8 cellular contexts compared by ENCODE assay signal in genomic region chr17:30290696-30291570, GRCh38. TPM values are rescaled to one million over a fixed set of nuclear protein-coding genes. Genes with fewer than 3 reads are reported as not detected.
DNase-seq lines count a peak whose midpoint lies in the region; ATAC-seq and TF ChIP-seq lines count a peak whose summit lies in the region.

No MANE protein-coding gene starts in this region.

- peaks cover 24% of the 10 kb centered on the region for H3K36me3 Mint-ChIP-seq in endodermal cell (ENCODE audit: low read depth)

- H3K27me3 ChIP-seq in endodermal cell (ENCODE audit: control insufficient read depth, insufficient read depth, low read length, poor library complexity, severe bottlenecking) (peaks cover 6% of the 10 kb centered on the region), stomach smooth muscle (ENCODE audit: control insufficient read depth in 1 of 2, insufficient read depth in 2 of 2, low read length in 2 of 2) (no peaks in the 10 kb centered on the region)

- H3K27me3 Mint-ChIP-seq in endodermal cell (ENCODE audit: insufficient read depth): peaks cover 5% of the 10 kb centered on the region

- H3K4me3 Mint-ChIP-seq in endodermal cell: peak overlapping the region; percentile 90

- H3K27ac ChIP-seq in endodermal cell (ENCODE audit: low read depth, low read length) (peak overlapping the region; percentile 34), stomach smooth muscle (ENCODE audit: low read length) (no peak overlapping the region)

- peak overlapping the region; percentile 94 for H3K27ac Mint-ChIP-seq in endodermal cell

- H3K4me1 ChIP-seq in endodermal cell (ENCODE audit: control insufficient read depth, insufficient read depth, low read length) (peaks cover 4% of the 10 kb centered on the region), mucosa of descending colon (ENCODE audit: low read depth) (peaks cover 2% of the 10 kb centered on the region), stomach smooth muscle (ENCODE audit: control insufficient read depth, insufficient read depth, low read length) (peaks cover 7% of the 10 kb centered on the region)

- 10 to 11% methylated on average over 18 to 22 of the region's 22 CpGs for WGBS in endodermal cell (ENCODE audit: insufficient coverage in 1 of 2, insufficient read length in 1 of 2), 2 experiments

- no peaks in the 10 kb centered on the region for H3K9me3 ChIP-seq in endodermal cell (ENCODE audit: control insufficient read depth, low read length)
- no peaks in the 10 kb centered on the region for H3K9me3 ChIP-seq in mucosa of descending colon
- H3K9me3 ChIP-seq in stomach smooth muscle (ENCODE audit: control insufficient read depth in 2 of 2, low read length in 2 of 2): no peaks in the 10 kb centered on the region

- DNase-seq in DMS 273 (lab: John Stamatoyannopoulos, UW; ENCODE audit: unreplicated experiment): peak; percentile 85
- peak; percentile 51 for DNase-seq in NCI-H1105 treated with DMSO at 0.1 percent for 48 hours (lab: John Stamatoyannopoulos, UW)
- DNase-seq in activated CD4-positive, alpha-beta T cell treated with anti-CD3 and anti-CD28 coated beads, Interleukin-2, amount 50 U/mL, for 1 hour: peak; percentile 18
- peak; percentile 85 for DNase-seq in endodermal cell
- peak; percentile 62 to 68 (median 68) for DNase-seq in mucosa of descending colon

- H3K4me3 ChIP-seq in endodermal cell (ENCODE audit: low read length) (peak overlapping the region; percentile 91), mucosa of descending colon (peak overlapping the region; percentile 91), stomach smooth muscle (ENCODE audit: low read length in 2 of 2) (peak overlapping the region; percentile 90 to 94)

- ATAC-seq in GM21526 (IDR thresholded peaks at IDR 0.05; ENCODE audit: low FRiP score, unreplicated experiment) (peak; percentile 43), mucosa of descending colon (peak; percentile 77), GM21717 (IDR thresholded peaks at IDR 0.05; ENCODE audit: unreplicated experiment) (no peak)

- peaks cover 11% of the 10 kb centered on the region for H3K4me1 Mint-ChIP-seq in endodermal cell

- TF ChIP-seq CTCF in endodermal cell (conservative IDR thresholded peaks at IDR 0.05) (no peak), mucosa of descending colon (IDR thresholded peaks at IDR 0.05) (no peak)

- H3K9ac ChIP-seq in endodermal cell (ENCODE audit: extremely low read depth, low read length, poor library complexity, severe bottlenecking) (peak overlapping the region; percentile 73), stomach smooth muscle (ENCODE audit: low read length in 2 of 2) (peak overlapping the region; percentile 72 to 86)

- intact Hi-C loops in mucosa of descending colon (cut with DNase I, micrococcal nuclease): no loop called here

- H3K36me3 ChIP-seq in endodermal cell (ENCODE audit: control insufficient read depth, insufficient read depth, low read length): peaks cover 36% of the 10 kb centered on the region
- no peaks in the 10 kb centered on the region for H3K36me3 ChIP-seq in mucosa of descending colon (ENCODE audit: low read depth)
- peaks cover 8 to 15% of the 10 kb centered on the region in 2 donors for H3K36me3 ChIP-seq in stomach smooth muscle (ENCODE audit: control insufficient read depth in 2 of 2, insufficient read depth in 2 of 2, low read length in 2 of 2)

- H3K9me3 Mint-ChIP-seq in endodermal cell: no peaks in the 10 kb centered on the region

RNA-seq across cellular contexts. Expression of gene BLMH, which starts 0.8 kb away (rescaled TPM):
- 10 to 100 TPM; 84.7 to 92.0 TPM for total RNA-seq in endodermal cell
- 65.9 TPM for polyA plus RNA-seq in endodermal cell (2013, experiment 1 of 2)
- 59.6 TPM for polyA plus RNA-seq in endodermal cell (2013, experiment 2 of 2)
- total RNA-seq in mucosa of descending colon: 10 to 100 TPM; 18.1 to 31.9 (median 22.0) TPM

RNA-seq across cellular contexts. Expression of gene TMIGD1, which starts 42.9 kb away (rescaled TPM):
- not detected for total RNA-seq in endodermal cell
- not detected for polyA plus RNA-seq in endodermal cell (2013, experiment 1 of 2)
- polyA plus RNA-seq in endodermal cell (2013, experiment 2 of 2): not detected
- 100 to 1,000 TPM; 102 to 288 (median 119) TPM for total RNA-seq in mucosa of descending colon

RNA-seq across cellular contexts. Expression of gene SLC6A4, which starts 55.4 kb away (rescaled TPM):
- total RNA-seq in endodermal cell (1 to 10 TPM in 1 of 2 donors, under 1 TPM in 1; 0.38 to 1.8 TPM), mucosa of descending colon (1 to 10 TPM in 2 of 3 donors, under 1 TPM in 1; 0.32 to 1.8 (median 1.2) TPM)
- polyA plus RNA-seq in endodermal cell (2013, experiment 1 of 2): not detected
- not detected for polyA plus RNA-seq in endodermal cell (2013, experiment 2 of 2)

Comparison
In these comparisons a context has a peak if more than half of its experiments do, and no peak if none do; other contexts are left out.
1. DNase-seq: peak in every context shown above with its lines; median percentile 85 in DMS 273; 85 in endodermal cell; 68 in mucosa of descending colon; 51 in NCI-H1105 treated with DMSO at 0.1 percent for 48 hours; 18 in activated CD4-positive, alpha-beta T cell treated with anti-CD3 and anti-CD28 coated beads, Interleukin-2, amount 50 U/mL, for 1 hour.
2. RNA of gene TMIGD1, which starts 42.9 kb away (total RNA-seq): 102 to 288 TPM in mucosa of descending colon; not detected in endodermal cell; every median in the first group is over 100 times any median in the second.
3. Peak in every context shown above with its lines, with median percentiles within 50 percentile points of each other: H3K4me3 ChIP-seq.